9 cellular contexts compared by ENCODE assay signal in the genomic region with DNA sequence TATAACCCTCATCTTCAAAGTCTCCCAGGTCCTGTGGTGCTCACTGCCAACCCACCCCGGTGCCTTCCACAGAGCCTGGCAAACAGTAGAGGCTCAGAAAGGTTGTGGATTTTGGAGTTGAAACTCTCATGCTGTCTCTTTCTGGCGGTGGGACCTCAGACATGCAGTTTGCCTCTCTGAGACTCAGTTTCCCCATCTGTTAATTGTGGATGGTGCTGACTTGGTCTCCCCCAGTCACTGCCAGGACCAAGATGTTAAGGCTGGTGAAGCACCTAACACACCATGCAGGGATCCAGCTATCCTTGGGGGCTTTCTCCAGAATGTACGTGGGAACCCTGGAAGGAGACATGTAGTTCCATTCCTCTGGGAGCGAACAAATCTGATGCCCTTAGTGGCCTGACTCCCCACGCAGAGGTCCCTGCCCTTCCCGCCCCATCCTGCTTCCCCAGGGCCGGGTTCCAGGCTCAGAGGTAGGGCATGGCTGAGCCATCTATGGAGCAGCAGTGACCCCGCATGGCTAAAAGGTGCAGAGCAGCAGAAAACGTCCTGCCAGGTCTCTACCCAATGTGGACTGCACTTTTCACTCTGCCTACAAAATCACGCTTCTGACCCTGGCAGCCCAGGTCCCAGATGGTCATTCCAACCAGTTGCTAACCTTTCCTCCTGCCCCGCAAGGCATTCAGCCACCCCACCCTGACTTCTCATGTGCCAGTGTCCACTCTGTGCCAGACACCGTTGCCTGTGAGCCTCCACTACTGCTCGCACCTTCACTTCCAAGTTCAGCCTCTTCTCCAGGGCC. TPM values are rescaled to one million over a fixed set of nuclear protein-coding genes. Genes with fewer than 3 reads are reported as not detected.
DNase-seq lines count a peak whose midpoint lies in the region; ATAC-seq and TF ChIP-seq lines count a peak whose summit lies in the region.
"Had no signal": no experiment of that assay in that cellular context is flagged by ENCODE, and none has a peak within 500 bp of the region (broad histone marks: within the 10 kb centered on the region; RNA-seq: fewer than 3 reads in every experiment).

No MANE protein-coding gene starts in this region.

- DNase-seq in NCI-H1436 (lab: John Stamatoyannopoulos, UW) (peak; percentile 50), NCI-H1436 treated with DMSO at 0.1 percent for 48 hours (lab: John Stamatoyannopoulos, UW) (no peak), NCI-H226 (peak; percentile 34), choroid plexus epithelial cell (ENCODE audit: low read depth) (peak; percentile 65), lower lobe of right lung (peak; percentile 65)
- DNase-seq in activated CD4-positive, alpha-beta T cell treated with anti-CD3 and anti-CD28 coated beads for 4 hours: peak; percentile 53 to 67
- DNase-seq in stimulated activated CD8-positive, alpha-beta memory T cell treated with anti-CD3 and anti-CD28 coated beads, Interleukin-15, amount 100 ng/mL, for 48 hours (ENCODE audit: low read depth in 2 of 2): peak; percentile 30 to 40

- no peaks in the 10 kb centered on the region for H3K36me3 ChIP-seq in lower lobe of right lung
- H3K36me3 ChIP-seq: BLaER1 treated with 17β-estradiol and CSF1 and Interleukin-3, amounts not matched to agents 10 nM and 100 nM had no signal

- no peaks in the 10 kb centered on the region for H3K9me3 ChIP-seq in lower lobe of right lung
- H3K9me3 ChIP-seq: BLaER1 treated with 17β-estradiol and CSF1 and Interleukin-3, amounts not matched to agents 10 nM and 100 nM had no signal

- intact Hi-C loops in lower lobe of right lung (cut with DNase I): no loop called here

- H3K4me3 ChIP-seq in choroid plexus epithelial cell (ENCODE audit: low read depth, low read length): no peak overlapping the region
- H3K4me3 ChIP-seq in lower lobe of right lung: no peak overlapping the region
- H3K4me3 ChIP-seq: BLaER1 treated with 17β-estradiol and CSF1 and Interleukin-3, amounts not matched to agents 10 nM and 100 nM had no signal

- TF ChIP-seq CTCF in choroid plexus epithelial cell (conservative IDR thresholded peaks at IDR 0.05; ENCODE audit: low read depth, low read length): peak; percentile 94
- peak; percentile 79 for TF ChIP-seq CTCF in lower lobe of right lung (IDR thresholded peaks at IDR 0.05)

- no peaks in the 10 kb centered on the region for H3K4me1 ChIP-seq in lower lobe of right lung

- H3K27me3 ChIP-seq in lower lobe of right lung (ENCODE audit: low read depth): peaks cover 4% of the 10 kb centered on the region
- H3K27me3 ChIP-seq: BLaER1 treated with 17β-estradiol and CSF1 and Interleukin-3, amounts not matched to agents 10 nM and 100 nM had no signal

- ATAC-seq in HG03045 (IDR thresholded peaks at IDR 0.05; ENCODE audit: unreplicated experiment): peak; percentile 68
- peak; percentile 81 to 92 for ATAC-seq in lower lobe of right lung

- H3K27ac ChIP-seq in lower lobe of right lung: no peak overlapping the region
- H3K27ac ChIP-seq: BLaER1 treated with 17β-estradiol and CSF1 and Interleukin-3, amounts not matched to agents 10 nM and 100 nM had no signal

RNA-seq across cellular contexts. Expression of gene TTC22, which starts 9.2 kb away (rescaled TPM):
- 8.4 TPM for total RNA-seq in lower lobe of right lung

RNA-seq across cellular contexts. Expression of gene PARS2, which starts 46.0 kb away (rescaled TPM):
- 3.3 TPM for total RNA-seq in lower lobe of right lung
